ENCODE assay signal across 4 cellular contexts in genomic region chr7:101104799-101105198, GRCh38.
TF ChIP-seq lines count a peak whose summit lies in the region.

No MANE protein-coding gene starts in this region.

TF ChIP-seq in SK-N-SH, 30 proteins besides CTCF, POLR2A, EP300 and RAD21:
- TF ChIP-seq USF1 (IDR thresholded peaks at IDR 0.05; ENCODE audit: borderline replicate concordance, low read depth) (no peak), NFIC (IDR thresholded peaks at IDR 0.05; ENCODE audit: borderline replicate concordance) (no peak), MAX (IDR thresholded peaks at IDR 0.05; ENCODE audit: low read depth) (0 out of 2 replicates have a peak, but pooled peaks have one; percentile 29), SMC3 (IDR thresholded peaks at IDR 0.05; ENCODE audit: low read depth, low read length) (no peak)
- TF ChIP-seq, protein P1, sequence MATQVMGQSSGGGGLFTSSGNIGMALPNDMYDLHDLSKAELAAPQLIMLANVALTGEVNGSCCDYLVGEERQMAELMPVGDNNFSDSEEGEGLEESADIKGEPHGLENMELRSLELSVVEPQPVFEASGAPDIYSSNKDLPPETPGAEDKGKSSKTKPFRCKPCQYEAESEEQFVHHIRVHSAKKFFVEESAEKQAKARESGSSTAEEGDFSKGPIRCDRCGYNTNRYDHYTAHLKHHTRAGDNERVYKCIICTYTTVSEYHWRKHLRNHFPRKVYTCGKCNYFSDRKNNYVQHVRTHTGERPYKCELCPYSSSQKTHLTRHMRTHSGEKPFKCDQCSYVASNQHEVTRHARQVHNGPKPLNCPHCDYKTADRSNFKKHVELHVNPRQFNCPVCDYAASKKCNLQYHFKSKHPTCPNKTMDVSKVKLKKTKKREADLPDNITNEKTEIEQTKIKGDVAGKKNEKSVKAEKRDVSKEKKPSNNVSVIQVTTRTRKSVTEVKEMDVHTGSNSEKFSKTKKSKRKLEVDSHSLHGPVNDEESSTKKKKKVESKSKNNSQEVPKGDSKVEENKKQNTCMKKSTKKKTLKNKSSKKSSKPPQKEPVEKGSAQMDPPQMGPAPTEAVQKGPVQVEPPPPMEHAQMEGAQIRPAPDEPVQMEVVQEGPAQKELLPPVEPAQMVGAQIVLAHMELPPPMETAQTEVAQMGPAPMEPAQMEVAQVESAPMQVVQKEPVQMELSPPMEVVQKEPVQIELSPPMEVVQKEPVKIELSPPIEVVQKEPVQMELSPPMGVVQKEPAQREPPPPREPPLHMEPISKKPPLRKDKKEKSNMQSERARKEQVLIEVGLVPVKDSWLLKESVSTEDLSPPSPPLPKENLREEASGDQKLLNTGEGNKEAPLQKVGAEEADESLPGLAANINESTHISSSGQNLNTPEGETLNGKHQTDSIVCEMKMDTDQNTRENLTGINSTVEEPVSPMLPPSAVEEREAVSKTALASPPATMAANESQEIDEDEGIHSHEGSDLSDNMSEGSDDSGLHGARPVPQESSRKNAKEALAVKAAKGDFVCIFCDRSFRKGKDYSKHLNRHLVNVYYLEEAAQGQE (IDR thresholded peaks at IDR 0.05; ENCODE audit: low read depth, low read length) = no peak

TF ChIP-seq in SK-N-SH treated with all-trans-retinoic acid at 6 μM for 48 hours, 23 proteins besides CTCF, POLR2A, EP300 and RAD21:
- TF ChIP-seq PATZ1 (CRISPR knock-in tag; IDR thresholded peaks at IDR 0.05; ENCODE audit: borderline replicate concordance) = no peak
- TF ChIP-seq ZC3H10 (CRISPR knock-in tag; IDR thresholded peaks at IDR 0.05) = no peak
- no peak for TF ChIP-seq CSRNP3 (CRISPR knock-in tag; IDR thresholded peaks at IDR 0.05)
- TF ChIP-seq TOX (CRISPR knock-in tag; IDR thresholded peaks at IDR 0.05; ENCODE audit: borderline replicate concordance) = no peak
- TF ChIP-seq ZFP3 (CRISPR knock-in tag; IDR thresholded peaks at IDR 0.05) = no peak
- no peak for TF ChIP-seq PPARA (CRISPR knock-in tag; IDR thresholded peaks at IDR 0.05; ENCODE audit: borderline replicate concordance)

TF ChIP-seq in K562, 482 proteins besides CTCF, POLR2A, EP300 and RAD21:
- TF ChIP-seq LARP7 (IDR thresholded peaks at IDR 0.05) = 0 out of 2 replicates have a peak, but pooled peaks have one; percentile 2
- TF ChIP-seq NELFE (IDR thresholded peaks at IDR 0.05; ENCODE audit: insufficient read depth, insufficient read length) = no peak

TF ChIP-seq in liver, 16 proteins besides CTCF, POLR2A, EP300 and RAD21:
- TF ChIP-seq, protein P2, sequence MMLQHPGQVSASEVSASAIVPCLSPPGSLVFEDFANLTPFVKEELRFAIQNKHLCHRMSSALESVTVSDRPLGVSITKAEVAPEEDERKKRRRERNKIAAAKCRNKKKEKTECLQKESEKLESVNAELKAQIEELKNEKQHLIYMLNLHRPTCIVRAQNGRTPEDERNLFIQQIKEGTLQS (IDR thresholded peaks at IDR 0.05) = no peak
- TF ChIP-seq HNF4G (IDR thresholded peaks at IDR 0.05) = no peak
- no peak for TF ChIP-seq FOXA1 (IDR thresholded peaks at IDR 0.05)
- no peak for TF ChIP-seq HNF4A (conservative IDR thresholded peaks at IDR 0.05)
- TF ChIP-seq MAX (IDR thresholded peaks at IDR 0.05) = no peak
- TF ChIP-seq EGR1 (IDR thresholded peaks at IDR 0.05; ENCODE audit: low read depth in 2 of 2) = no peak
- no peak for TF ChIP-seq GABPA (IDR thresholded peaks at IDR 0.05 in 1 of 2, conservative IDR thresholded peaks at IDR 0.05 in 1 of 2)
- no peak for TF ChIP-seq RXRA (IDR thresholded peaks at IDR 0.05)
- TF ChIP-seq JUND (IDR thresholded peaks at IDR 0.05) = no peak
- TF ChIP-seq, protein P1 (IDR thresholded peaks at IDR 0.05) = no peak
- TF ChIP-seq SP1 (IDR thresholded peaks at IDR 0.05) = no peak
- TF ChIP-seq YY1 (IDR thresholded peaks at IDR 0.05) = no peak
- TF ChIP-seq NR2F2 (IDR thresholded peaks at IDR 0.05) = no peak
- TF ChIP-seq FOXA2 (IDR thresholded peaks at IDR 0.05) = no peak
- no peak for TF ChIP-seq TAF1 (conservative IDR thresholded peaks at IDR 0.05)
- TF ChIP-seq, protein P3, sequence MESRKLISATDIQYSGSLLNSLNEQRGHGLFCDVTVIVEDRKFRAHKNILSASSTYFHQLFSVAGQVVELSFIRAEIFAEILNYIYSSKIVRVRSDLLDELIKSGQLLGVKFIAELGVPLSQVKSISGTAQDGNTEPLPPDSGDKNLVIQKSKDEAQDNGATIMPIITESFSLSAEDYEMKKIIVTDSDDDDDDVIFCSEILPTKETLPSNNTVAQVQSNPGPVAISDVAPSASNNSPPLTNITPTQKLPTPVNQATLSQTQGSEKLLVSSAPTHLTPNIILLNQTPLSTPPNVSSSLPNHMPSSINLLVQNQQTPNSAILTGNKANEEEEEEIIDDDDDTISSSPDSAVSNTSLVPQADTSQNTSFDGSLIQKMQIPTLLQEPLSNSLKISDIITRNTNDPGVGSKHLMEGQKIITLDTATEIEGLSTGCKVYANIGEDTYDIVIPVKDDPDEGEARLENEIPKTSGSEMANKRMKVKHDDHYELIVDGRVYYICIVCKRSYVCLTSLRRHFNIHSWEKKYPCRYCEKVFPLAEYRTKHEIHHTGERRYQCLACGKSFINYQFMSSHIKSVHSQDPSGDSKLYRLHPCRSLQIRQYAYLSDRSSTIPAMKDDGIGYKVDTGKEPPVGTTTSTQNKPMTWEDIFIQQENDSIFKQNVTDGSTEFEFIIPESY (IDR thresholded peaks at IDR 0.05) = no peak
